ENCODE assay signal across 21 cellular contexts in the genomic region with DNA sequence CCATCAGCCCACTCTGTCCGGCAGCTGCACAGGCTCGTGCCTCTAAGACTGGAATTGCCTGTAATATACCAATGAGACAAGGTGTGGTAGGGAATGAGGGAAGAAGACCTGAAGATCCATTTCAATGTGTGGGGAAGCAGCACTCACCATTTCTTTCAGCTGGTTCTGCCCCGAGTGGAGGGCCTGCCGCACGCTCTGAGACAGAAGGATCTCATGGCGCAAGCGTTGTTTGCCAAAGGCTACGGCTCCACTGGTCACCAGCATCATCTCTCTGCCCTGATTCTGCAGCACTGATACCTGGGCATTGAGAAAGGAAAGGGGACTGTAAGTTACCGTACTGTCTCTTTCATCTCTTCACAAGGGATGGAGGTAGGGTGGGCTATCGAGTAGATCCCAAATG. TPM values are rescaled to one million over a fixed set of nuclear protein-coding genes. Genes with fewer than 3 reads are reported as not detected.
DNase-seq lines count a peak whose midpoint lies in the region; ATAC-seq, FAIRE-seq and TF ChIP-seq lines count a peak whose summit lies in the region.
"Had no signal": no experiment of that assay in that cellular context is flagged by ENCODE, and none has a peak within 500 bp of the region (broad histone marks: within the 10 kb centered on the region; RNA-seq: fewer than 3 reads in every experiment).

No MANE protein-coding gene starts in this region.

- H3K4me3 ChIP-seq in HepG2 (replicated peaks in 1 of 3; ENCODE audit: insufficient read depth in 1 of 3, low read depth in 2 of 3, low read length in 3 of 3) (no peak overlapping the region), right lobe of liver (no peak overlapping the region), pancreas (no peak overlapping the region)
- H3K4me3 ChIP-seq: A549; BLaER1 treated with 17β-estradiol and CSF1 and Interleukin-3, amounts not matched to agents 10 nM and 100 nM had no signal

- TF ChIP-seq EP300 in HepG2 (IDR thresholded peaks at IDR 0.05; ENCODE audit: low read depth in 2 of 2, low read length in 2 of 2) (no peak), HepG2 (CRISPR knock-in tag; IDR thresholded peaks at IDR 0.05; ENCODE audit: borderline replicate concordance) (no peak)

- DNase-seq in HepG2 (ENCODE audit: low spot score) (no peak), right lobe of liver (no peak), left colon (no peak), pancreas (no peak), GM10266 (ENCODE audit: extremely low spot score) (no peak)
- DNase-seq: AML-193; CD4-positive, alpha-beta T cell; CD8-positive, alpha-beta T cell; DMS 273 treated with DMSO at 0.1 percent for 48 hours; DMS153; DMS53; DMS79; DND-41; EL; GDM1 had no signal

- H3K27ac ChIP-seq in HepG2 (ENCODE audit: extremely low read length, insufficient read depth, low read length), result peak overlapping the region; percentile 78
- no peak overlapping the region for H3K27ac ChIP-seq in right lobe of liver
- no peak overlapping the region for H3K27ac ChIP-seq in pancreas
- H3K27ac ChIP-seq: 22Rv1; A549; BLaER1 treated with 17β-estradiol and CSF1 and Interleukin-3, amounts not matched to agents 10 nM and 100 nM; C4-2B had no signal

- ATAC-seq in HepG2 (no peak), right lobe of liver (no peak), left colon (peak; percentile 57), pancreas (no peak)
- ATAC-seq: A549; CD8-positive, alpha-beta T cell had no signal

- FAIRE-seq in HepG2 (lab: Jason Lieb, UNC) (no peak), pancreas (lab: Jason Lieb, UNC) (no peak)
- FAIRE-seq: A549, GM12891, GM19239 had no signal

- peaks cover 26 to 63% of the 10 kb centered on the region in 2 experiments for H3K36me3 ChIP-seq in HepG2 (replicated peaks in 1 of 2; ENCODE audit: control insufficient read depth in 1 of 2, insufficient read depth in 2 of 2, low read length in 2 of 2)
- H3K36me3 ChIP-seq in right lobe of liver, result peaks cover 0 to 37% (median 13%) of the 10 kb centered on the region in 4 donors
- H3K36me3 ChIP-seq in pancreas, result peaks cover 6 to 69% (median 21%) of the 10 kb centered on the region in 3 donors

- no peak for TF ChIP-seq POLR2A in HepG2 (IDR thresholded peaks at IDR 0.05; ENCODE audit: insufficient read depth in 1 of 2, low read depth in 2 of 2, low read length in 2 of 2)
- no peak for TF ChIP-seq POLR2A in right lobe of liver (IDR thresholded peaks at IDR 0.05)

- no peaks in the 10 kb centered on the region for H3K27me3 ChIP-seq in HepG2 (ENCODE audit: control insufficient read depth in 1 of 2, insufficient read depth in 2 of 2, low read length in 2 of 2)
- H3K27me3 ChIP-seq in right lobe of liver, result no peaks in the 10 kb centered on the region
- no peaks in the 10 kb centered on the region for H3K27me3 ChIP-seq in pancreas
- H3K27me3 ChIP-seq: BLaER1 treated with 17β-estradiol and CSF1 and Interleukin-3, amounts not matched to agents 10 nM and 100 nM had no signal

- in situ Hi-C loops in HepG2 (cut with HindIII; ENCODE audit: extremely low pct_ligation_motif_present, low pct_unique_long_range_greater_than_20kb), result no loop called here

- no peak for TF ChIP-seq RAD21 in HepG2 (CRISPR knock-in tag; IDR thresholded peaks at IDR 0.05)

- WGBS in HepG2 (ENCODE audit: low lambda C conversion rate), result 87% methylated on average over 10 of the region's 10 CpGs
- 89% methylated on average over 3 of the region's 10 CpGs for WGBS in right lobe of liver (ENCODE audit: insufficient coverage, low coverage, low lambda C conversion rate, missing lambda C conversion rate)
- 85% methylated on average over 10 of the region's 10 CpGs for WGBS in pancreas, 2 donors

- intact Hi-C loops in HepG2 (cut with micrococcal nuclease; ENCODE audit: unreplicated experiment), result no loop called here
- intact Hi-C loops in right lobe of liver (cut with DNase I), result no loop called here
- intact Hi-C loops in left colon (cut with DNase I, micrococcal nuclease), result no loop called here
- intact Hi-C loops in pancreas (cut with DNase I), result no loop called here

- no peak overlapping the region for H3K4me2 ChIP-seq in HepG2 (ENCODE audit: low read depth, low read length)
- H3K4me2 ChIP-seq: A549; BLaER1 treated with 17β-estradiol and CSF1 and Interleukin-3, amounts not matched to agents 10 nM and 100 nM had no signal

- no TSS peak for BruUV-seq in HepG2 (replicated peaks; lab: Mats Ljungman, UMichigan)

- no peaks in the 10 kb centered on the region for H4K20me1 ChIP-seq in HepG2 (ENCODE audit: insufficient read depth, low read length)

- CTCF ChIA-PET in HepG2 (lab: Yijun Ruan, JAX; ENCODE audit: low intra/inter-chr PET ratio, low total read pairs), result no interaction called here

- peaks cover 3% of the 10 kb centered on the region for H3K79me2 ChIP-seq in HepG2 (ENCODE audit: insufficient read depth, low read length)

- H3K9ac ChIP-seq in HepG2 (ENCODE audit: insufficient read depth, low read depth, low read length), result no peak overlapping the region
- H3K9ac ChIP-seq: BLaER1 treated with 17β-estradiol and CSF1 and Interleukin-3, amounts not matched to agents 10 nM and 100 nM had no signal

- TF ChIP-seq CTCF in HepG2 (CRISPR knock-in tag; IDR thresholded peaks at IDR 0.05), result no peak
- TF ChIP-seq CTCF in right lobe of liver (IDR thresholded peaks at IDR 0.05), result no peak
- TF ChIP-seq CTCF in pancreas (IDR thresholded peaks at IDR 0.05), result no peak
- TF ChIP-seq CTCF in GM10266 (IDR thresholded peaks at IDR 0.05; ENCODE audit: control insufficient read depth, insufficient read depth, low read depth, missing control alignments), result no peak

- H3K9me3 ChIP-seq in HepG2 (ENCODE audit: low read length) (no peaks in the 10 kb centered on the region), right lobe of liver (no peaks in the 10 kb centered on the region), pancreas (no peaks in the 10 kb centered on the region)
- H3K9me3 ChIP-seq: A549; BLaER1 treated with 17β-estradiol and CSF1 and Interleukin-3, amounts not matched to agents 10 nM and 100 nM had no signal

- peaks cover 98% of the 10 kb centered on the region for H3K4me1 ChIP-seq in HepG2 (ENCODE audit: insufficient read depth, low read length)
- peaks cover 0 to 8% (median 0%) of the 10 kb centered on the region in 4 donors for H3K4me1 ChIP-seq in right lobe of liver
- H3K4me1 ChIP-seq in pancreas, result peaks cover 9 to 10% (median 9%) of the 10 kb centered on the region in 3 donors
- H3K4me1 ChIP-seq: A549; BLaER1 treated with 17β-estradiol and CSF1 and Interleukin-3, amounts not matched to agents 10 nM and 100 nM had no signal

- H2AFZ ChIP-seq in HepG2 (ENCODE audit: low read length), result no peak overlapping the region

- POLR2A ChIA-PET in HepG2 (lab: Yijun Ruan, JAX), result no interaction called here

RNA-seq across cellular contexts. Expression of gene ALDH18A1, which starts 19.4 kb away (rescaled TPM):
- total RNA-seq in HepG2 (2016; rRNA removed; fragmentation: Illumina TruSeq; extraction: Trizol) (98.4 and 263 TPM in 2 replicates), right lobe of liver (10 to 100 TPM; 28.4 to 41.2 (median 34.4) TPM), left colon (100 to 1,000 TPM; 123 to 177 TPM), pancreas (10 to 100 TPM; 43.3 to 68.4 (median 54.9) TPM)
- 20.5 and 24.5 TPM in 2 replicates for total RNA-seq in HepG2 (2016; cell fraction: cytosol; rRNA removed; fragmentation: Illumina TruSeq; extraction: Trizol; ENCODE audit: low read depth)
- 83.4 and 264 TPM in 2 replicates for total RNA-seq in HepG2 (2016; cell fraction: insoluble cytoplasmic fraction; rRNA removed; fragmentation: Illumina TruSeq; extraction: Trizol)
- total RNA-seq in HepG2 (2016; cell fraction: membrane; rRNA removed; fragmentation: Illumina TruSeq; extraction: Trizol), result 60.1 and 67.9 TPM in 2 replicates
- 196 and 225 TPM in 2 replicates for total RNA-seq in HepG2 (2016; cell fraction: nucleus; rRNA removed; fragmentation: Illumina TruSeq; extraction: Trizol)
- polyA plus RNA-seq in HepG2 (2011; rRNA removed) (123 and 180 TPM in 2 replicates), pancreas (10 to 100 TPM; 22.0 to 25.5 TPM)
- 120 and 133 TPM in 2 replicates for polyA plus RNA-seq in HepG2 (2011; cell fraction: cytosol; rRNA removed)
- polyA plus RNA-seq in HepG2 (2011; cell fraction: nucleus; rRNA removed), result 113 and 161 TPM in 2 replicates
- 117 and 149 TPM in 2 replicates for polyA plus RNA-seq in HepG2 (2012)
- polyA plus RNA-seq in HepG2 (2016; cell fraction: cytosol; fragmentation: Illumina TruSeq; extraction: Trizol; ENCODE audit: low read depth), result 15.9 and 16.2 TPM in 2 replicates
- polyA plus RNA-seq in HepG2 (2016; cell fraction: insoluble cytoplasmic fraction; fragmentation: Illumina TruSeq; extraction: Trizol; ENCODE audit: low read depth), result 74.3 and 86.8 TPM in 2 replicates
- 36.1 and 41.4 TPM in 2 replicates for polyA plus RNA-seq in HepG2 (2016; cell fraction: membrane; fragmentation: Illumina TruSeq; extraction: Trizol; ENCODE audit: low read depth)
- polyA plus RNA-seq in HepG2 (2016; cell fraction: nucleus; fragmentation: Illumina TruSeq; extraction: Trizol; ENCODE audit: insufficient read depth, low read depth), result 186 and 203 TPM in 2 replicates
- 217 and 608 TPM in 2 replicates for polyA minus RNA-seq in HepG2 (2011; rRNA and poly(A)+ RNA removed; ENCODE audit: low replicate concordance)
- 136 and 168 TPM in 2 replicates for polyA minus RNA-seq in HepG2 (2011; cell fraction: cytosol; rRNA and poly(A)+ RNA removed)
- polyA minus RNA-seq in HepG2 (2011; cell fraction: nucleus; rRNA and poly(A)+ RNA removed), result 114 and 141 TPM in 2 replicates

RNA-seq across cellular contexts. Expression of gene TCTN3, which starts 56.6 kb away (rescaled TPM):
- total RNA-seq in HepG2 (2016; rRNA removed; fragmentation: Illumina TruSeq; extraction: Trizol) (42.2 and 60.0 TPM in 2 replicates), right lobe of liver (10 to 100 TPM; 15.5 to 24.3 (median 19.1) TPM), left colon (10 to 100 TPM; 26.6 to 29.6 TPM), pancreas (10 to 100 TPM in 5 of 6 donors, 1 to 10 TPM in 1; 8.9 to 25.5 (median 16.7) TPM)
- total RNA-seq in HepG2 (2016; cell fraction: cytosol; rRNA removed; fragmentation: Illumina TruSeq; extraction: Trizol; ENCODE audit: low read depth), result 7.7 and 8.3 TPM in 2 replicates
- 40.2 and 59.3 TPM in 2 replicates for total RNA-seq in HepG2 (2016; cell fraction: insoluble cytoplasmic fraction; rRNA removed; fragmentation: Illumina TruSeq; extraction: Trizol)
- 22.9 and 26.8 TPM in 2 replicates for total RNA-seq in HepG2 (2016; cell fraction: membrane; rRNA removed; fragmentation: Illumina TruSeq; extraction: Trizol)
- 56.0 and 68.7 TPM in 2 replicates for total RNA-seq in HepG2 (2016; cell fraction: nucleus; rRNA removed; fragmentation: Illumina TruSeq; extraction: Trizol)
- polyA plus RNA-seq in HepG2 (2011; rRNA removed) (39.3 and 53.3 TPM in 2 replicates), pancreas (10 to 100 TPM in 1 of 2 donors, 1 to 10 TPM in 1; 8.1 to 16.8 TPM)
- polyA plus RNA-seq in HepG2 (2011; cell fraction: cytosol; rRNA removed), result 37.4 and 40.2 TPM in 2 replicates
- polyA plus RNA-seq in HepG2 (2011; cell fraction: nucleus; rRNA removed), result 23.9 and 27.6 TPM in 2 replicates
- 27.8 and 33.4 TPM in 2 replicates for polyA plus RNA-seq in HepG2 (2012)
- 7.2 and 7.5 TPM in 2 replicates for polyA plus RNA-seq in HepG2 (2016; cell fraction: cytosol; fragmentation: Illumina TruSeq; extraction: Trizol; ENCODE audit: low read depth)
- polyA plus RNA-seq in HepG2 (2016; cell fraction: insoluble cytoplasmic fraction; fragmentation: Illumina TruSeq; extraction: Trizol; ENCODE audit: low read depth), result 36.4 and 37.1 TPM in 2 replicates
- 15.5 and 17.6 TPM in 2 replicates for polyA plus RNA-seq in HepG2 (2016; cell fraction: membrane; fragmentation: Illumina TruSeq; extraction: Trizol; ENCODE audit: low read depth)
- polyA plus RNA-seq in HepG2 (2016; cell fraction: nucleus; fragmentation: Illumina TruSeq; extraction: Trizol; ENCODE audit: insufficient read depth, low read depth), result 65.4 and 68.8 TPM in 2 replicates
- 68.6 and 112 TPM in 2 replicates for polyA minus RNA-seq in HepG2 (2011; rRNA and poly(A)+ RNA removed; ENCODE audit: low replicate concordance)
- polyA minus RNA-seq in HepG2 (2011; cell fraction: cytosol; rRNA and poly(A)+ RNA removed), result 36.2 and 43.2 TPM in 2 replicates
- polyA minus RNA-seq in HepG2 (2011; cell fraction: nucleus; rRNA and poly(A)+ RNA removed), result 32.1 and 37.8 TPM in 2 replicates
